17 cellular contexts compared by ENCODE assay signal in the genomic region with DNA sequence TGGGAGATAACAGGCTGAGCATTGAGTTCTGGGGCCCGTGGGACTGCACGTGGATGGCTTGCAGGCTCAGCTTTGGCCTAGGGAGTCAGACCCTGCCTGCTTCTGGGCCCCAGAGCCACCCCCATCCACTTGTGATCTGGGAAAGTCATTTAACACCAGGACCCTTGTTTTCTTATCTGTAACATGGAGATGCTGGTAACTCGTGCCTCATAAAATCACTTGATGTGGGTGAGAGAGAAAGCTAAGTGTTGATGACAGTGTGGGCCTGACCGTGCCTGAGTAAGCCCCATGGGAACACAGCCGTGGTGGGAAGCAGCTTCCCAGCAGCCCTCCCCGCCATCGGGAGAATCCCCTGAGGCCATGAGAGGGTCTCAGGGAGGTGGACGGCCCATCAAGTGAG.
"Had no signal": no experiment of that assay in that cellular context is flagged by ENCODE, and none has a peak within 500 bp of the region (broad histone marks: within the 10 kb centered on the region; RNA-seq: fewer than 3 reads in every experiment).

No MANE protein-coding gene starts in this region.

- H3K9me3 ChIP-seq: pancreas, tibial nerve, uterus had no signal

- H3K27me3 ChIP-seq: neural progenitor cell, tibial nerve, uterus had no signal

- H3K4me1 ChIP-seq: neural progenitor cell, tibial nerve, uterus had no signal

- H3K9ac ChIP-seq: neural progenitor cell had no signal

- H3K27ac ChIP-seq: neural progenitor cell, pancreas, tibial nerve, uterus had no signal

- H3K4me2 ChIP-seq: neural progenitor cell had no signal

- H3K4me3 ChIP-seq: lung, neural progenitor cell, pancreas, tibial nerve, uterus had no signal

- DNase-seq: activated naive CD4-positive, alpha-beta T cell treated with Interleukin-2 at 50 U/mL for 16 hours; activated naive CD8-positive, alpha-beta T cell treated with anti-CD3 and anti-CD28 coated beads, Interleukin-2, amount 50 U/mL, for 24 hours; activated T-cell treated with anti-CD3 and anti-CD28 coated beads for 4 hours; aorta; cerebellar nuclear complex; effector memory CD4-positive, alpha-beta T cell; foreskin fibroblast; pancreas; stimulated activated CD4-positive, alpha-beta T cell treated with anti-CD3 and anti-CD28 coated beads, Interleukin-15, amount 100 ng/mL, for 24 hours; stimulated activated CD4-positive, alpha-beta T cell treated with anti-CD3 and anti-CD28 coated beads, Interleukin-4, amount 100 ng/mL, for 1 hour; stimulated activated naive CD4-positive, alpha-beta T cell treated with Interleukin-2 at 50 U/mL for 16 hours; substantia nigra; uterus had no signal

- ATAC-seq: activated naive CD8-positive, alpha-beta T cell treated with anti-CD3 and anti-CD28 coated beads, Interleukin-2, amount 50 U/mL, for 24 hours; activated T-helper 17 cell treated with anti-CD3 and anti-CD28 coated beads, Interleukin-2, amount 50 U/mL, for 72 hours; pancreas had no signal

- H3K36me3 ChIP-seq: neural progenitor cell, pancreas, tibial nerve, uterus had no signal
